Comparison of ENCODE assay signal across 9 cellular contexts in the genomic region with DNA sequence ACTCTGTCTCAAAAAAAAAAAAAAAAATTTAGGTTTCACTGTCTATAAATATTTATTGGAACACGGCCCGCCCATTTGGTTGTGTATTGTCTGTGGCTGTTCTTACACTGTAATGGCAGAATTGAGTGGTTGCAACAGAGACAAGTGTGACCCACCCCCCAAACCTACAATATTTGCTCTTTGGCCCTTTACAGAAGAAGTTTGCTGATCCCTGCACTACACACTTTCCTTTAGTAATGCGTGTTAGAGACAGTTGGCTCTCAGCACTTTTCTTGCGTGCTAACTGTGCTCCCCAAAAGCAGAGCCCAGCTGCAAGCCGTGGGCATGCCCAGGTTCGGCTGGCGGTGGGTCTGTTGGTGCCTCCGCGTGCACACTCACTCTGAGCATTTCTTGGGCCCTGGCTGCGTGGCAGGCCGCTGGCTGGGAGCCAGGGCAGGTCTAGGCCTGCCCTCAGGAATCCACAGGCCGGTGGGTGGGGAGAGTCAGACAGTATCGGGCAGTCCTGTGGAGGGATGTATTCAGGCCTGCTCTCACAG.
DNase-seq lines count a peak whose midpoint lies in the region; ATAC-seq and TF ChIP-seq lines count a peak whose summit lies in the region.
"Had no signal": no experiment of that assay in that cellular context is flagged by ENCODE, and none has a peak within 500 bp of the region (broad histone marks: within the 10 kb centered on the region; RNA-seq: fewer than 3 reads in every experiment).

No MANE protein-coding gene starts in this region.

- ATAC-seq in GM18909 (IDR thresholded peaks at IDR 0.05; ENCODE audit: poor library complexity, unreplicated experiment) (peak; percentile 39), HG03280 (IDR thresholded peaks at IDR 0.05; ENCODE audit: unreplicated experiment) (peak; percentile 30), WTC11 (peak; percentile 39; the same call in 1 of the 2 replicates), GM21619 (IDR thresholded peaks at IDR 0.05; ENCODE audit: unreplicated experiment) (no peak), T-cell (replicated peaks in 1 of 4) (no peak)

- H3K4me1 Mint-ChIP-seq in WTC11: peaks cover 25% of the 10 kb centered on the region
- peaks cover 10 to 32% (median 10%) of the 10 kb centered on the region in 3 donors for H3K4me1 Mint-ChIP-seq in T-cell

- no peak overlapping the region for H3K4me3 Mint-ChIP-seq in WTC11
- H3K4me3 Mint-ChIP-seq in T-cell: no peak overlapping the region

- DNase-seq in WTC11 (ENCODE audit: low spot score) (no peak), renal cortical epithelial cell (ENCODE audit: low read depth) (peak; percentile 63), mucosa of gallbladder (ENCODE audit: low spot score) (no peak), dermis blood vessel endothelial cell (no peak), T-cell (no peak)
- DNase-seq: activated CD4-positive, alpha-beta T cell treated with anti-CD3 and anti-CD28 coated beads for 4 hours had no signal

- POLR2A ChIA-PET in WTC11 (lab: Charles Lee): no interaction called here
- POLR2A ChIA-PET in T-cell (lab: Charles Lee): no interaction called here

- no peak for TF ChIP-seq CTCF in WTC11 (IDR thresholded peaks at IDR 0.05)

- no peaks in the 10 kb centered on the region for H3K9me3 Mint-ChIP-seq in WTC11
- no peaks in the 10 kb centered on the region for H3K9me3 Mint-ChIP-seq in T-cell

- H3K36me3 Mint-ChIP-seq in WTC11: peaks cover 7% of the 10 kb centered on the region
- peaks cover 4% of the 10 kb centered on the region for H3K36me3 Mint-ChIP-seq in T-cell

- H3K27me3 Mint-ChIP-seq in WTC11 (ENCODE audit: low read depth): no peaks in the 10 kb centered on the region
- no peaks in the 10 kb centered on the region for H3K27me3 Mint-ChIP-seq in T-cell

- peak overlapping the region; percentile 97 for H3K27ac Mint-ChIP-seq in WTC11
- no peak overlapping the region for H3K27ac Mint-ChIP-seq in T-cell

- CTCF ChIA-PET in WTC11 (lab: Charles Lee): interaction anchor here (0.8 kb wide), 1 partner anchor 8 kb away, joined by 3 read pairs; no protein-coding TSS in a partner anchor
- CTCF ChIA-PET in T-cell (lab: Charles Lee): no interaction called here

TF ChIP-seq in WTC11, 78 proteins besides CTCF, POLR2A, EP300 and RAD21:
- TF ChIP-seq ZNF138 (CRISPR knock-in tag; conservative IDR thresholded peaks at IDR 0.05) (no peak), TEAD1 (CRISPR knock-in tag; IDR thresholded peaks at IDR 0.05) (no peak), ZNF232 (CRISPR knock-in tag; IDR thresholded peaks at IDR 0.05) (no peak), RELA (CRISPR knock-in tag; IDR thresholded peaks at IDR 0.05; ENCODE audit: borderline replicate concordance) (no peak), NFYB (CRISPR knock-in tag; conservative IDR thresholded peaks at IDR 0.05; ENCODE audit: low read depth) (no peak), ATF2 (CRISPR knock-in tag; IDR thresholded peaks at IDR 0.05; ENCODE audit: borderline replicate concordance, low read depth) (no peak)
- TF ChIP-seq, protein P1, sequence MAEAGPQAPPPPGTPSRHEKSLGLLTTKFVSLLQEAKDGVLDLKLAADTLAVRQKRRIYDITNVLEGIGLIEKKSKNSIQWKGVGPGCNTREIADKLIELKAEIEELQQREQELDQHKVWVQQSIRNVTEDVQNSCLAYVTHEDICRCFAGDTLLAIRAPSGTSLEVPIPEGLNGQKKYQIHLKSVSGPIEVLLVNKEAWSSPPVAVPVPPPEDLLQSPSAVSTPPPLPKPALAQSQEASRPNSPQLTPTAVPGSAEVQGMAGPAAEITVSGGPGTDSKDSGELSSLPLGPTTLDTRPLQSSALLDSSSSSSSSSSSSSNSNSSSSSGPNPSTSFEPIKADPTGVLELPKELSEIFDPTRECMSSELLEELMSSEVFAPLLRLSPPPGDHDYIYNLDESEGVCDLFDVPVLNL (CRISPR knock-in tag; IDR thresholded peaks at IDR 0.05; ENCODE audit: borderline replicate concordance, low read depth): no peak
- TF ChIP-seq, protein P2, sequence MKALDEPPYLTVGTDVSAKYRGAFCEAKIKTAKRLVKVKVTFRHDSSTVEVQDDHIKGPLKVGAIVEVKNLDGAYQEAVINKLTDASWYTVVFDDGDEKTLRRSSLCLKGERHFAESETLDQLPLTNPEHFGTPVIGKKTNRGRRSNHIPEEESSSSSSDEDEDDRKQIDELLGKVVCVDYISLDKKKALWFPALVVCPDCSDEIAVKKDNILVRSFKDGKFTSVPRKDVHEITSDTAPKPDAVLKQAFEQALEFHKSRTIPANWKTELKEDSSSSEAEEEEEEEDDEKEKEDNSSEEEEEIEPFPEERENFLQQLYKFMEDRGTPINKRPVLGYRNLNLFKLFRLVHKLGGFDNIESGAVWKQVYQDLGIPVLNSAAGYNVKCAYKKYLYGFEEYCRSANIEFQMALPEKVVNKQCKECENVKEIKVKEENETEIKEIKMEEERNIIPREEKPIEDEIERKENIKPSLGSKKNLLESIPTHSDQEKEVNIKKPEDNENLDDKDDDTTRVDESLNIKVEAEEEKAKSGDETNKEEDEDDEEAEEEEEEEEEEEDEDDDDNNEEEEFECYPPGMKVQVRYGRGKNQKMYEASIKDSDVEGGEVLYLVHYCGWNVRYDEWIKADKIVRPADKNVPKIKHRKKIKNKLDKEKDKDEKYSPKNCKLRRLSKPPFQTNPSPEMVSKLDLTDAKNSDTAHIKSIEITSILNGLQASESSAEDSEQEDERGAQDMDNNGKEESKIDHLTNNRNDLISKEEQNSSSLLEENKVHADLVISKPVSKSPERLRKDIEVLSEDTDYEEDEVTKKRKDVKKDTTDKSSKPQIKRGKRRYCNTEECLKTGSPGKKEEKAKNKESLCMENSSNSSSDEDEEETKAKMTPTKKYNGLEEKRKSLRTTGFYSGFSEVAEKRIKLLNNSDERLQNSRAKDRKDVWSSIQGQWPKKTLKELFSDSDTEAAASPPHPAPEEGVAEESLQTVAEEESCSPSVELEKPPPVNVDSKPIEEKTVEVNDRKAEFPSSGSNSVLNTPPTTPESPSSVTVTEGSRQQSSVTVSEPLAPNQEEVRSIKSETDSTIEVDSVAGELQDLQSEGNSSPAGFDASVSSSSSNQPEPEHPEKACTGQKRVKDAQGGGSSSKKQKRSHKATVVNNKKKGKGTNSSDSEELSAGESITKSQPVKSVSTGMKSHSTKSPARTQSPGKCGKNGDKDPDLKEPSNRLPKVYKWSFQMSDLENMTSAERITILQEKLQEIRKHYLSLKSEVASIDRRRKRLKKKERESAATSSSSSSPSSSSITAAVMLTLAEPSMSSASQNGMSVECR (CRISPR knock-in tag; IDR thresholded peaks at IDR 0.05; ENCODE audit: borderline replicate concordance): no peak

Comparison
In these comparisons a context has a peak if more than half of its experiments do, and no peak if none do; other contexts are left out.
1. ATAC-seq: peak in GM18909 (single experiment), HG03280 (single experiment) and WTC11 (single experiment); none in GM21619 (single experiment) and T-cell (0 of 4).